In the genomic region with DNA sequence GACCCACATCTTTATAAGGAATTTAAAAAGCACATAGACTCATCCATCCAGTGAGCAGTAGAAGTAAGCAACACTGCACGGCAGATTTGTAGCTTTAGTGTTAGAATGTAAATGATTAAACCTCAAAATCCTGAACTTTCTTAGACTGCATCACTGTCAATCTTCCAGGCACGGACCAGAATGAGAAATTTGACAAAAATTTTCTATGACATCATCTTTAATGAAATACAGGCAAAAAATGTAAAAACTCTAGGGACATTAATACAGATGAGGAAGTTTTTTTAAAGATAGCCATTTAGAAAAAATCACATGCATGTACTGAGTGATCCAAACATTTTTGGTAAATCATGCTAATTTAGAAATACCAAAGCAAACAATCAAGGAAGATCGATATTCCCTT, we compare ENCODE assay signal across 9 cellular contexts. TPM values are rescaled to one million over a fixed set of nuclear protein-coding genes. Genes with fewer than 3 reads are reported as not detected.
"Had no signal": no experiment of that assay in that cellular context is flagged by ENCODE, and none has a peak within 500 bp of the region (broad histone marks: within the 10 kb centered on the region; RNA-seq: fewer than 3 reads in every experiment).

No MANE protein-coding gene starts in this region.

- H3K9ac ChIP-seq: GM23248, KMS-11 had no signal

- FAIRE-seq: H54, K562 had no signal

- H2AFZ ChIP-seq: GM23248 had no signal

- H3K27ac ChIP-seq: GM23248, HL-60, KMS-11 had no signal

- H3K4me2 ChIP-seq: KMS-11 had no signal

- ATAC-seq: K562 had no signal

- H3K4me3 ChIP-seq: GM23248, K562 had no signal

- DNase-seq: GM23248, GOT3, H9, HCEC 1CT, IMR-90 had no signal

RNA-seq across cellular contexts. Expression of a gene that starts 29.1 kb away (rescaled TPM):
- total RNA-seq: GM23248, IMR-90 had no signal
- polyA plus RNA-seq: GM23248, IMR-90, K562 had no signal
